15 cellular contexts compared by ENCODE assay signal in the genomic region with DNA sequence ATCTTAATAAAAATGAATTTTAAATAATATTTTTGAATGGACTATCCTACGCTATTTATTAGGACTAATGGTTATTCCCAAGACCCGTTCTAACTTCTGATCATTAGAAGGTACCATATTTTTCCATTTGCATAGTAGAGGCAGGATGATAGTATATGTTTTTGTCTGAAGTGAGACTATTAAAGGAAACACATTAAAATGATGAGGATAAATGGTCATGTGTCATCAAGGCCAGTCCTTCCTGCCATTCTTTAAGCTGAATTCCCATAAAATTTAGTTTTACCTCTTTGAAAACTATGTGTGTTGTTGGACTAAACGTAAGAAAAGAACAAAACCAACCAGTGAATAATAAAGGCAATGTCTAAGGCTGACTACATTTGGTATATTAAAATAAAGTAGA.
DNase-seq lines count a peak whose midpoint lies in the region; ATAC-seq and TF ChIP-seq lines count a peak whose summit lies in the region.
"Had no signal": no experiment of that assay in that cellular context is flagged by ENCODE, and none has a peak within 500 bp of the region (broad histone marks: within the 10 kb centered on the region; RNA-seq: fewer than 3 reads in every experiment).

No MANE protein-coding gene starts in this region.

- DNase-seq in heart left ventricle (no peak), cardiac septum (ENCODE audit: low spot score) (no peak), dermis blood vessel endothelial cell (peak; percentile 42), right atrium auricular region (ENCODE audit: low spot score) (no peak), sigmoid colon (no peak), GDM1 (lab: John Stamatoyannopoulos, UW) (no peak), NCI-H1436 treated with DMSO at 0.1 percent for 48 hours (lab: John Stamatoyannopoulos, UW) (no peak)
- DNase-seq: 8988T; ACHN; CD4-positive, CD25-positive, alpha-beta regulatory T cell; DMS53; GOT3; H9 had no signal

- peaks cover 0 to 71% (median 39%) of the 10 kb centered on the region in 12 donors for H3K4me1 ChIP-seq in heart left ventricle
- peaks cover 0 to 34% of the 10 kb centered on the region in 2 donors for H3K4me1 ChIP-seq in right atrium auricular region
- H3K4me1 ChIP-seq in sigmoid colon = peaks cover 0 to 59% (median 48%) of the 10 kb centered on the region in 4 donors

- TF ChIP-seq CTCF in heart left ventricle (IDR thresholded peaks at IDR 0.05) (no peak), right atrium auricular region (IDR thresholded peaks at IDR 0.05) (no peak), sigmoid colon (IDR thresholded peaks at IDR 0.05) (no peak)

- no peak overlapping the region for H3K4me3 ChIP-seq in heart left ventricle
- H3K4me3 ChIP-seq in right atrium auricular region = no peak overlapping the region
- no peak overlapping the region for H3K4me3 ChIP-seq in sigmoid colon
- H3K4me3 ChIP-seq: BLaER1 treated with 17β-estradiol and CSF1 and Interleukin-3, amounts not matched to agents 10 nM and 100 nM had no signal

- intact Hi-C loops in heart left ventricle (cut with DNase I) (no loop called here), cardiac septum (cut with DNase I) (no loop called here), sigmoid colon (cut with DNase I) (no loop called here)

- no peak for TF ChIP-seq POLR2A in heart left ventricle (IDR thresholded peaks at IDR 0.05)
- TF ChIP-seq POLR2A in sigmoid colon (IDR thresholded peaks at IDR 0.05) = no peak

- H3K27me3 ChIP-seq in heart left ventricle (no peaks in the 10 kb centered on the region), right atrium auricular region (no peaks in the 10 kb centered on the region), sigmoid colon (no peaks in the 10 kb centered on the region)
- H3K27me3 ChIP-seq: BLaER1 treated with 17β-estradiol and CSF1 and Interleukin-3, amounts not matched to agents 10 nM and 100 nM had no signal

- no peaks in the 10 kb centered on the region for H3K36me3 ChIP-seq in heart left ventricle
- H3K36me3 ChIP-seq in right atrium auricular region = no peaks in the 10 kb centered on the region
- no peaks in the 10 kb centered on the region for H3K36me3 ChIP-seq in sigmoid colon
- H3K36me3 ChIP-seq: BLaER1 treated with 17β-estradiol and CSF1 and Interleukin-3, amounts not matched to agents 10 nM and 100 nM had no signal

- no peak for ATAC-seq in heart left ventricle
- ATAC-seq in GM21528 (IDR thresholded peaks at IDR 0.05; ENCODE audit: low FRiP score, unreplicated experiment) = no peak

- H3K9me3 ChIP-seq in heart left ventricle = no peaks in the 10 kb centered on the region
- H3K9me3 ChIP-seq in right atrium auricular region = no peaks in the 10 kb centered on the region
- H3K9me3 ChIP-seq in sigmoid colon = no peaks in the 10 kb centered on the region

- 34 to 56% (median 44%) methylated on average over 3 of the region's 3 CpGs for WGBS in heart left ventricle, 4 donors
- 54 to 68% methylated on average over 3 of the region's 3 CpGs for WGBS in sigmoid colon, 2 donors

- TF ChIP-seq EP300 in sigmoid colon (IDR thresholded peaks at IDR 0.05) = no peak

- H3K27ac ChIP-seq in heart left ventricle = peak overlapping the region in 10 of 12 donors; percentile 2 to 80 (median 44)
- H3K27ac ChIP-seq in right atrium auricular region = peak overlapping the region; percentile 20 to 33
- H3K27ac ChIP-seq in sigmoid colon = peak overlapping the region; percentile 61 to 80 (median 71)
- H3K27ac ChIP-seq: BLaER1 treated with 17β-estradiol and CSF1 and Interleukin-3, amounts not matched to agents 10 nM and 100 nM had no signal
